ENCODE assay signal across 14 cellular contexts in the genomic region with DNA sequence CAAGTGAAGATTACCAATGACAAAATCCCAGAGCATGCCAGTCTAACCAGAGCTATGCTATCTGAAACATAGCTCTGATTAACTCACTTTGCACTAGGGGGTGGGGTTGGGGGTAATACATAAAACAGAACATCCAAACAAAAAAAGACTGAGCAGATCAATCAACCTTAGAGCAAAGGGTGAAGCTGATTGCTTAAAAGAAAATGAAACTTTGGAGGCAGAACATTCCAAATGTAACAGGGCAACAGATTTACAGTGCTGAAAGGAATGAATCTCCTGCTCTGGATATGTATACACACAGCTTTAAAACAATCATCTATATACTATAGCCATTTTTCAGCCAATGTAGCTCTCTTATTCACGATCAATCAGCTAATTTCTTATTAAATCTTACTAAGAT. TPM values are rescaled to one million over a fixed set of nuclear protein-coding genes. Genes with fewer than 3 reads are reported as not detected.
DNase-seq lines count a peak whose midpoint lies in the region; ATAC-seq and TF ChIP-seq lines count a peak whose summit lies in the region.
"Had no signal": no experiment of that assay in that cellular context is flagged by ENCODE, and none has a peak within 500 bp of the region (broad histone marks: within the 10 kb centered on the region; RNA-seq: fewer than 3 reads in every experiment).

No MANE protein-coding gene starts in this region.

- H3K9me3 ChIP-seq in left ventricle myocardium inferior (replicated peaks), result no peaks in the 10 kb centered on the region
- H3K9me3 ChIP-seq in heart left ventricle, result peaks cover 0 to 9% (median 0%) of the 10 kb centered on the region in 12 donors
- no peaks in the 10 kb centered on the region for H3K9me3 ChIP-seq in lower lobe of right lung

- WGBS in heart left ventricle, 4 donors, result 56 to 71% (median 66%) methylated on average over 1 of the region's 1 CpG

- intact Hi-C loops in left ventricle myocardium inferior (cut with micrococcal nuclease) (no loop called here), heart left ventricle (cut with DNase I) (loop anchor here in 5 of 10 donors (5.0 to 10.0 kb wide), 6 partner anchors 62 to 1185 kb away; a partner anchor contains a TSS), lower lobe of right lung (cut with DNase I) (no loop called here)

- peaks cover 89% of the 10 kb centered on the region for H3K4me1 ChIP-seq in left ventricle myocardium inferior
- peaks cover 3 to 83% (median 31%) of the 10 kb centered on the region in 12 donors for H3K4me1 ChIP-seq in heart left ventricle
- H3K4me1 ChIP-seq in lower lobe of right lung, result peaks cover 50% of the 10 kb centered on the region

- ATAC-seq in heart left ventricle, result no peak
- no peak for ATAC-seq in lower lobe of right lung
- ATAC-seq: effector memory CD8-positive, alpha-beta T cell; GM23338; stimulated activated effector memory CD8-positive, alpha-beta T cell treated with anti-CD3 and anti-CD28 coated beads, Interleukin-12 subunit alpha, Interleukin-12 subunit beta, amount 100 ng/mL, for 72 hours had no signal

- TF ChIP-seq CTCF in left ventricle myocardium inferior (IDR thresholded peaks at IDR 0.05; ENCODE audit: borderline replicate concordance), result no peak
- no peak for TF ChIP-seq CTCF in heart left ventricle (IDR thresholded peaks at IDR 0.05)
- TF ChIP-seq CTCF in lower lobe of right lung (IDR thresholded peaks at IDR 0.05), result no peak

- TF ChIP-seq POLR2A in heart left ventricle (IDR thresholded peaks at IDR 0.05), result no peak

- H3K4me3 ChIP-seq in left ventricle myocardium inferior (peak overlapping the region; percentile 30), heart left ventricle (peak overlapping the region in 3 of 12 donors; percentile 1 to 15 (median 14)), lower lobe of right lung (peak overlapping the region; percentile 26), H7 (ENCODE audit: insufficient read depth, low read depth, low read length) (no peak overlapping the region)
- H3K4me3 ChIP-seq: BLaER1, GM23338 had no signal

- H3K27me3 ChIP-seq in left ventricle myocardium inferior (ENCODE audit: low read depth) (no peaks in the 10 kb centered on the region), heart left ventricle (no peaks in the 10 kb centered on the region), lower lobe of right lung (ENCODE audit: low read depth) (no peaks in the 10 kb centered on the region), H7 (ENCODE audit: control insufficient read depth, insufficient read depth, low read length) (no peaks in the 10 kb centered on the region)
- H3K27me3 ChIP-seq: BLaER1 had no signal

- H3K27ac ChIP-seq in left ventricle myocardium inferior (replicated peaks), result peak overlapping the region; percentile 6
- peak overlapping the region in 2 of 12 donors; percentile 19 to 52 for H3K27ac ChIP-seq in heart left ventricle
- H3K27ac ChIP-seq in lower lobe of right lung, result no peak overlapping the region
- H3K27ac ChIP-seq: BLaER1 had no signal

- H3K36me3 ChIP-seq in left ventricle myocardium inferior (peaks cover 11% of the 10 kb centered on the region), heart left ventricle (peaks cover 0 to 13% (median 3%) of the 10 kb centered on the region in 9 donors), lower lobe of right lung (peaks cover 10% of the 10 kb centered on the region), H7 (replicated peaks; ENCODE audit: control insufficient read depth, insufficient read depth, low read length) (no peaks in the 10 kb centered on the region)

- DNase-seq in left ventricle myocardium inferior, result no peak
- no peak for DNase-seq in heart left ventricle
- DNase-seq in amniotic epithelial cell (ENCODE audit: low read depth), result peak; percentile 30
- DNase-seq in lower lobe of right lung, result no peak
- no peak for DNase-seq in NCI-H345 (lab: John Stamatoyannopoulos, UW)
- no peak for DNase-seq in hepatic stellate cell (ENCODE audit: low spot score)
- DNase-seq in H7, result no peak
- DNase-seq in GM19240 (ENCODE audit: insufficient read length, low spot score), result no peak
- DNase-seq: effector memory CD8-positive, alpha-beta T cell; OCI-M1; stimulated activated CD4-positive, alpha-beta T cell treated with anti-CD3 and anti-CD28 coated beads, Interleukin-2, amount 100 ng/mL, for 48 hours had no signal

RNA-seq across cellular contexts. Expression of a gene that starts 4.9 kb away (rescaled TPM):
- total RNA-seq in left ventricle myocardium inferior (125 TPM), heart left ventricle (100 to 1,000 TPM; 106 to 239 (median 160) TPM), lower lobe of right lung (353 TPM)
- polyA plus RNA-seq in heart left ventricle, result 10 to 100 TPM; 24.6 to 52.4 TPM
- total RNA-seq in H7 (2014; rRNA removed; shearing (Covaris generic)), result 7.8 and 13.4 TPM in 2 replicates
